Comparison of ENCODE assay signal across 1 cellular context in the genomic region with DNA sequence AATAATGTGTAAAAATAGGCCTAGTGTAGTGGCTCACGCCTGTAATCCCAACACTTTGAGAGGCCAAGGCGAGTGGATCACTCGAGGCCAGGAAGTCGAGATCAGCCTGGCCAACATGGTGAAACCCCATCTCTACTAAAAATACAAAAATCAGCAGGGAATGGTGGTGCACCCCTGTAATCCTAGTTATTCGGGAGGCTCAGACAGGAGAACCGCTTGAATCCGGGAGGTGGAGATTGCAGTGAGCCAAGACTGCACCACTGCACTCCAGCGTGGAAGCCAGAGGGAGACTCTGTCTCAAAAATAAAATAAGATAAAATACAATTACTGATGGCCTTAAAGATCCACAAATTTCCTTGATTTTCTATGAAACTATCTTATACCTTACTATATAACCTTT.
A peak's percentile ranks its signal among the peaks of the same experiment; 100 is the strongest.
TF ChIP-seq lines count a peak whose summit lies in the region.

No MANE protein-coding gene starts in this region.

TF ChIP-seq in WTC11, 78 proteins besides CTCF, POLR2A, EP300 and RAD21 (continued from another document):
- TF ChIP-seq, protein P1, sequence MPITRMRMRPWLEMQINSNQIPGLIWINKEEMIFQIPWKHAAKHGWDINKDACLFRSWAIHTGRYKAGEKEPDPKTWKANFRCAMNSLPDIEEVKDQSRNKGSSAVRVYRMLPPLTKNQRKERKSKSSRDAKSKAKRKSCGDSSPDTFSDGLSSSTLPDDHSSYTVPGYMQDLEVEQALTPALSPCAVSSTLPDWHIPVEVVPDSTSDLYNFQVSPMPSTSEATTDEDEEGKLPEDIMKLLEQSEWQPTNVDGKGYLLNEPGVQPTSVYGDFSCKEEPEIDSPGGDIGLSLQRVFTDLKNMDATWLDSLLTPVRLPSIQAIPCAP (CRISPR knock-in tag; IDR thresholded peaks at IDR 0.05), result no peak
- TF ChIP-seq HMGA2 (CRISPR knock-in tag; IDR thresholded peaks at IDR 0.05) (0 out of 2 replicates have a peak, but pooled peaks have one; percentile 48), ZNF121 (CRISPR knock-in tag; IDR thresholded peaks at IDR 0.05) (no peak)
- TF ChIP-seq, protein P2, sequence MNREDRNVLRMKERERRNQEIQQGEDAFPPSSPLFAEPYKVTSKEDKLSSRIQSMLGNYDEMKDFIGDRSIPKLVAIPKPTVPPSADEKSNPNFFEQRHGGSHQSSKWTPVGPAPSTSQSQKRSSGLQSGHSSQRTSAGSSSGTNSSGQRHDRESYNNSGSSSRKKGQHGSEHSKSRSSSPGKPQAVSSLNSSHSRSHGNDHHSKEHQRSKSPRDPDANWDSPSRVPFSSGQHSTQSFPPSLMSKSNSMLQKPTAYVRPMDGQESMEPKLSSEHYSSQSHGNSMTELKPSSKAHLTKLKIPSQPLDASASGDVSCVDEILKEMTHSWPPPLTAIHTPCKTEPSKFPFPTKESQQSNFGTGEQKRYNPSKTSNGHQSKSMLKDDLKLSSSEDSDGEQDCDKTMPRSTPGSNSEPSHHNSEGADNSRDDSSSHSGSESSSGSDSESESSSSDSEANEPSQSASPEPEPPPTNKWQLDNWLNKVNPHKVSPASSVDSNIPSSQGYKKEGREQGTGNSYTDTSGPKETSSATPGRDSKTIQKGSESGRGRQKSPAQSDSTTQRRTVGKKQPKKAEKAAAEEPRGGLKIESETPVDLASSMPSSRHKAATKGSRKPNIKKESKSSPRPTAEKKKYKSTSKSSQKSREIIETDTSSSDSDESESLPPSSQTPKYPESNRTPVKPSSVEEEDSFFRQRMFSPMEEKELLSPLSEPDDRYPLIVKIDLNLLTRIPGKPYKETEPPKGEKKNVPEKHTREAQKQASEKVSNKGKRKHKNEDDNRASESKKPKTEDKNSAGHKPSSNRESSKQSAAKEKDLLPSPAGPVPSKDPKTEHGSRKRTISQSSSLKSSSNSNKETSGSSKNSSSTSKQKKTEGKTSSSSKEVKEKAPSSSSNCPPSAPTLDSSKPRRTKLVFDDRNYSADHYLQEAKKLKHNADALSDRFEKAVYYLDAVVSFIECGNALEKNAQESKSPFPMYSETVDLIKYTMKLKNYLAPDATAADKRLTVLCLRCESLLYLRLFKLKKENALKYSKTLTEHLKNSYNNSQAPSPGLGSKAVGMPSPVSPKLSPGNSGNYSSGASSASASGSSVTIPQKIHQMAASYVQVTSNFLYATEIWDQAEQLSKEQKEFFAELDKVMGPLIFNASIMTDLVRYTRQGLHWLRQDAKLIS (CRISPR knock-in tag; IDR thresholded peaks at IDR 0.05; ENCODE audit: borderline replicate concordance), result no peak
